In the genomic region with DNA sequence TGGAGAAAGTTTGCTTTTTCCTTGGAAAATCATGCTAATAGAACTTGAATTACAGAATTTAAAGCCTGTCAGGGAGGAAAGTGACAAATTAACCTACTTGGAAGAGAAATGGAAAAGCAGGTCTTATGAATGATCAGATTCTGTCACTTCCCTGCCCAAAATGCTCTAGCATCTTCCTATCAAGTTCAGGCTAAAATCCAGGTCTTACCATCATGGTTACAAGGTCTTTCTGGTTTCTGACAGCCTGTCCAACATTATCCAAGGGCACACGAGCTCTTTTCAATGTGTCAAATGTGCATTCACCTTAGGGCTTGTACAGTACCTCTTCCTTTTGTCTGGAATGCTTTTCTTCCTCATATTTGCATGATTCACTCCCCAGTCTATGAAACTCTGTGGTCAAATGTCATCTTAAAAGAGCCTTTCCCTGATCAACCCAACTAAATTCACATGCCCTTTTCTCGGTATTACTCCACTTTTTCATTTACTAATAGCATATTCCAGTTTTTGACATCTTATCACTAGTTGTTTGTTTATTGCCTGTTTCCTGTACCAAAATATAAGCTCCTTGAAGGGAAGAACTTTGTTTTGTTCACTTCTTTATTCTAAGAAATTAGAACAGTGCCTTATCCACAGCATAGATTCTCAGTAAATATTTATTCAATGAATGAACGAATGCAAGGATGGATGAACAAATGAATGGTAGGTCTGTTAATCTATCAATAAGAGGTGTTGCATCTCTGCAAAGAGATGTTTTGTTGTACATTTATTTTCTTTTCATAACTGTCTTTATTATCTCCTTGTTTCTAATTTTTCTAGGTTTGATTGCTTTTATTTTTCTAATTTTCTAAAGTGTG, we compare ENCODE assay signal across 1 cellular context.
TF ChIP-seq lines count a peak whose summit lies in the region.

No MANE protein-coding gene starts in this region.

TF ChIP-seq in K562, 482 proteins besides CTCF, POLR2A, EP300 and RAD21:
- TF ChIP-seq ZNF324 (CRISPR knock-in tag; IDR thresholded peaks at IDR 0.05) (no peak), HNRNPL (IDR thresholded peaks at IDR 0.05; ENCODE audit: low read depth, low read length) (no peak), ZNF77 (CRISPR knock-in tag; IDR thresholded peaks at IDR 0.05) (no peak), TRIM24 (IDR thresholded peaks at IDR 0.05) (peak in 1 of 2 experiments; percentile 14; a peak in 1 of 4 replicates), BMI1 (IDR thresholded peaks at IDR 0.05; ENCODE audit: low read length) (no peak), TBL1XR1 (IDR thresholded peaks at IDR 0.05; ENCODE audit: low read length in 2 of 2) (no peak), ZNF316 (IDR thresholded peaks at IDR 0.05) (peak; percentile 24; the same call in 1 of the 2 replicates), BDP1 (IDR thresholded peaks at IDR 0.05; ENCODE audit: insufficient read depth, insufficient read length) (no peak), ZSCAN32 (CRISPR knock-in tag; IDR thresholded peaks at IDR 0.05) (no peak), NR2F6 (CRISPR knock-in tag; IDR thresholded peaks at IDR 0.05) (no peak), FOXK2 (conservative IDR thresholded peaks at IDR 0.05 in 1 of 2, IDR thresholded peaks at IDR 0.05 in 1 of 2; ENCODE audit: low read depth in 2 of 2) (no peak), ZNF384 (IDR thresholded peaks at IDR 0.05; ENCODE audit: low read depth, low read length) (no peak), HLTF (IDR thresholded peaks at IDR 0.05) (no peak), ARID2 (IDR thresholded peaks at IDR 0.05) (no peak), NFIC (IDR thresholded peaks at IDR 0.05) (no peak), PHTF2 (CRISPR knock-in tag; IDR thresholded peaks at IDR 0.05) (no peak), ZNF778 (CRISPR knock-in tag; IDR thresholded peaks at IDR 0.05) (no peak), POLR2AphosphoS5 (IDR thresholded peaks at IDR 0.05; ENCODE audit: control insufficient read depth, insufficient read depth, low read depth, low read length) (no peak), MECOM (CRISPR knock-in tag; IDR thresholded peaks at IDR 0.05) (no peak), DACH1 (IDR thresholded peaks at IDR 0.05; ENCODE audit: partially characterized antibody) (no peak), HDAC3 (IDR thresholded peaks at IDR 0.05; ENCODE audit: borderline replicate concordance, partially characterized antibody) (no peak), CBX1 (IDR thresholded peaks at IDR 0.05; ENCODE audit: low read depth) (no peak), ESRRA (IDR thresholded peaks at IDR 0.05; ENCODE audit: borderline replicate concordance, low read depth) (no peak), MXI1 (IDR thresholded peaks at IDR 0.05; ENCODE audit: low read depth, low read length) (no peak), HNRNPUL1 (IDR thresholded peaks at IDR 0.05; ENCODE audit: low read length) (no peak), ZNF174 (CRISPR knock-in tag; IDR thresholded peaks at IDR 0.05) (no peak)
- TF ChIP-seq, protein P1, sequence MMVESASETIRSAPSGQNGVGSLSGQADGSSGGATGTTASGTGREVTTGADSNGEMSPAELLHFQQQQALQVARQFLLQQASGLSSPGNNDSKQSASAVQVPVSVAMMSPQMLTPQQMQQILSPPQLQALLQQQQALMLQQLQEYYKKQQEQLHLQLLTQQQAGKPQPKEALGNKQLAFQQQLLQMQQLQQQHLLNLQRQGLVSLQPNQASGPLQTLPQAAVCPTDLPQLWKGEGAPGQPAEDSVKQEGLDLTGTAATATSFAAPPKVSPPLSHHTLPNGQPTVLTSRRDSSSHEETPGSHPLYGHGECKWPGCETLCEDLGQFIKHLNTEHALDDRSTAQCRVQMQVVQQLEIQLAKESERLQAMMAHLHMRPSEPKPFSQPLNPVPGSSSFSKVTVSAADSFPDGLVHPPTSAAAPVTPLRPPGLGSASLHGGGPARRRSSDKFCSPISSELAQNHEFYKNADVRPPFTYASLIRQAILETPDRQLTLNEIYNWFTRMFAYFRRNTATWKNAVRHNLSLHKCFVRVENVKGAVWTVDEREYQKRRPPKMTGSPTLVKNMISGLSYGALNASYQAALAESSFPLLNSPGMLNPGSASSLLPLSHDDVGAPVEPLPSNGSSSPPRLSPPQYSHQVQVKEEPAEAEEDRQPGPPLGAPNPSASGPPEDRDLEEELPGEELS (CRISPR knock-in tag; IDR thresholded peaks at IDR 0.05; ENCODE audit: borderline replicate concordance) = no peak
- TF ChIP-seq, protein P2, sequence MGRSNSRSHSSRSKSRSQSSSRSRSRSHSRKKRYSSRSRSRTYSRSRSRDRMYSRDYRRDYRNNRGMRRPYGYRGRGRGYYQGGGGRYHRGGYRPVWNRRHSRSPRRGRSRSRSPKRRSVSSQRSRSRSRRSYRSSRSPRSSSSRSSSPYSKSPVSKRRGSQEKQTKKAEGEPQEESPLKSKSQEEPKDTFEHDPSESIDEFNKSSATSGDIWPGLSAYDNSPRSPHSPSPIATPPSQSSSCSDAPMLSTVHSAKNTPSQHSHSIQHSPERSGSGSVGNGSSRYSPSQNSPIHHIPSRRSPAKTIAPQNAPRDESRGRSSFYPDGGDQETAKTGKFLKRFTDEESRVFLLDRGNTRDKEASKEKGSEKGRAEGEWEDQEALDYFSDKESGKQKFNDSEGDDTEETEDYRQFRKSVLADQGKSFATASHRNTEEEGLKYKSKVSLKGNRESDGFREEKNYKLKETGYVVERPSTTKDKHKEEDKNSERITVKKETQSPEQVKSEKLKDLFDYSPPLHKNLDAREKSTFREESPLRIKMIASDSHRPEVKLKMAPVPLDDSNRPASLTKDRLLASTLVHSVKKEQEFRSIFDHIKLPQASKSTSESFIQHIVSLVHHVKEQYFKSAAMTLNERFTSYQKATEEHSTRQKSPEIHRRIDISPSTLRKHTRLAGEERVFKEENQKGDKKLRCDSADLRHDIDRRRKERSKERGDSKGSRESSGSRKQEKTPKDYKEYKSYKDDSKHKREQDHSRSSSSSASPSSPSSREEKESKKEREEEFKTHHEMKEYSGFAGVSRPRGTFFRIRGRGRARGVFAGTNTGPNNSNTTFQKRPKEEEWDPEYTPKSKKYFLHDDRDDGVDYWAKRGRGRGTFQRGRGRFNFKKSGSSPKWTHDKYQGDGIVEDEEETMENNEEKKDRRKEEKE (IDR thresholded peaks at IDR 0.05; ENCODE audit: borderline replicate concordance in 1 of 2, control insufficient read depth in 1 of 2, low read depth in 2 of 2, low read length in 1 of 2) = peak in 1 of 2 experiments; percentile 61; a peak in 1 of 4 replicates
- TF ChIP-seq, protein P3, sequence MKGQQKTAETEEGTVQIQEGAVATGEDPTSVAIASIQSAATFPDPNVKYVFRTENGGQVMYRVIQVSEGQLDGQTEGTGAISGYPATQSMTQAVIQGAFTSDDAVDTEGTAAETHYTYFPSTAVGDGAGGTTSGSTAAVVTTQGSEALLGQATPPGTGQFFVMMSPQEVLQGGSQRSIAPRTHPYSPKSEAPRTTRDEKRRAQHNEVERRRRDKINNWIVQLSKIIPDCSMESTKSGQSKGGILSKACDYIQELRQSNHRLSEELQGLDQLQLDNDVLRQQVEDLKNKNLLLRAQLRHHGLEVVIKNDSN (CRISPR knock-in tag; IDR thresholded peaks at IDR 0.05) = no peak
- TF ChIP-seq, protein P4, sequence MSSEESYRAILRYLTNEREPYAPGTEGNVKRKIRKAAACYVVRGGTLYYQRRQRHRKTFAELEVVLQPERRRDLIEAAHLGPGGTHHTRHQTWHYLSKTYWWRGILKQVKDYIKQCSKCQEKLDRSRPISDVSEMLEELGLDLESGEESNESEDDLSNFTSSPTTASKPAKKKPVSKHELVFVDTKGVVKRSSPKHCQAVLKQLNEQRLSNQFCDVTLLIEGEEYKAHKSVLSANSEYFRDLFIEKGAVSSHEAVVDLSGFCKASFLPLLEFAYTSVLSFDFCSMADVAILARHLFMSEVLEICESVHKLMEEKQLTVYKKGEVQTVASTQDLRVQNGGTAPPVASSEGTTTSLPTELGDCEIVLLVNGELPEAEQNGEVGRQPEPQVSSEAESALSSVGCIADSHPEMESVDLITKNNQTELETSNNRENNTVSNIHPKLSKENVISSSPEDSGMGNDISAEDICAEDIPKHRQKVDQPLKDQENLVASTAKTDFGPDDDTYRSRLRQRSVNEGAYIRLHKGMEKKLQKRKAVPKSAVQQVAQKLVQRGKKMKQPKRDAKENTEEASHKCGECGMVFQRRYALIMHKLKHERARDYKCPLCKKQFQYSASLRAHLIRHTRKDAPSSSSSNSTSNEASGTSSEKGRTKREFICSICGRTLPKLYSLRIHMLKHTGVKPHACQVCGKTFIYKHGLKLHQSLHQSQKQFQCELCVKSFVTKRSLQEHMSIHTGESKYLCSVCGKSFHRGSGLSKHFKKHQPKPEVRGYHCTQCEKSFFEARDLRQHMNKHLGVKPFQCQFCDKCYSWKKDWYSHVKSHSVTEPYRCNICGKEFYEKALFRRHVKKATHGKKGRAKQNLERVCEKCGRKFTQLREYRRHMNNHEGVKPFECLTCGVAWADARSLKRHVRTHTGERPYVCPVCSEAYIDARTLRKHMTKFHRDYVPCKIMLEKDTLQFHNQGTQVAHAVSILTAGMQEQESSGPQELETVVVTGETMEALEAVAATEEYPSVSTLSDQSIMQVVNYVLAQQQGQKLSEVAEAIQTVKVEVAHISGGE (CRISPR knock-in tag; IDR thresholded peaks at IDR 0.05) = peak in 1 of 3 experiments; percentile 54; a peak in 2 of 6 replicates
- TF ChIP-seq, protein P5, sequence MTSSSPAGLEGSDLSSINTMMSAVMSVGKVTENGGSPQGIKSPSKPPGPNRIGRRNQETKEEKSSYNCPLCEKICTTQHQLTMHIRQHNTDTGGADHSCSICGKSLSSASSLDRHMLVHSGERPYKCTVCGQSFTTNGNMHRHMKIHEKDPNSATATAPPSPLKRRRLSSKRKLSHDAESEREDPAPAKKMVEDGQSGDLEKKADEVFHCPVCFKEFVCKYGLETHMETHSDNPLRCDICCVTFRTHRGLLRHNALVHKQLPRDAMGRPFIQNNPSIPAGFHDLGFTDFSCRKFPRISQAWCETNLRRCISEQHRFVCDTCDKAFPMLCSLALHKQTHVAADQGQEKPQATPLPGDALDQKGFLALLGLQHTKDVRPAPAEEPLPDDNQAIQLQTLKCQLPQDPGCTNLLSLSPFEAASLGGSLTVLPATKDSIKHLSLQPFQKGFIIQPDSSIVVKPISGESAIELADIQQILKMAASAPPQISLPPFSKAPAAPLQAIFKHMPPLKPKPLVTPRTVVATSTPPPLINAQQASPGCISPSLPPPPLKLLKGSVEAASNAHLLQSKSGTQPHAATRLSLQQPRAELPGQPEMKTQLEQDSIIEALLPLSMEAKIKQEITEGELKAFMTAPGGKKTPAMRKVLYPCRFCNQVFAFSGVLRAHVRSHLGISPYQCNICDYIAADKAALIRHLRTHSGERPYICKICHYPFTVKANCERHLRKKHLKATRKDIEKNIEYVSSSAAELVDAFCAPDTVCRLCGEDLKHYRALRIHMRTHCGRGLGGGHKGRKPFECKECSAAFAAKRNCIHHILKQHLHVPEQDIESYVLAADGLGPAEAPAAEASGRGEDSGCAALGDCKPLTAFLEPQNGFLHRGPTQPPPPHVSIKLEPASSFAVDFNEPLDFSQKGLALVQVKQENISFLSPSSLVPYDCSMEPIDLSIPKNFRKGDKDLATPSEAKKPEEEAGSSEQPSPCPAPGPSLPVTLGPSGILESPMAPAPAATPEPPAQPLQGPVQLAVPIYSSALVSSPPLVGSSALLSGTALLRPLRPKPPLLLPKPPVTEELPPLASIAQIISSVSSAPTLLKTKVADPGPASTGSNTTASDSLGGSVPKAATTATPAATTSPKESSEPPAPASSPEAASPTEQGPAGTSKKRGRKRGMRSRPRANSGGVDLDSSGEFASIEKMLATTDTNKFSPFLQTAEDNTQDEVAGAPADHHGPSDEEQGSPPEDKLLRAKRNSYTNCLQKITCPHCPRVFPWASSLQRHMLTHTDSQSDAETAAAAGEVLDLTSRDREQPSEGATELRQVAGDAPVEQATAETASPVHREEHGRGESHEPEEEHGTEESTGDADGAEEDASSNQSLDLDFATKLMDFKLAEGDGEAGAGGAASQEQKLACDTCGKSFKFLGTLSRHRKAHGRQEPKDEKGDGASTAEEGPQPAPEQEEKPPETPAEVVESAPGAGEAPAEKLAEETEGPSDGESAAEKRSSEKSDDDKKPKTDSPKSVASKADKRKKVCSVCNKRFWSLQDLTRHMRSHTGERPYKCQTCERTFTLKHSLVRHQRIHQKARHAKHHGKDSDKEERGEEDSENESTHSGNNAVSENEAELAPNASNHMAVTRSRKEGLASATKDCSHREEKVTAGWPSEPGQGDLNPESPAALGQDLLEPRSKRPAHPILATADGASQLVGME (CRISPR knock-in tag; IDR thresholded peaks at IDR 0.05) = no peak
- TF ChIP-seq, protein P6, sequence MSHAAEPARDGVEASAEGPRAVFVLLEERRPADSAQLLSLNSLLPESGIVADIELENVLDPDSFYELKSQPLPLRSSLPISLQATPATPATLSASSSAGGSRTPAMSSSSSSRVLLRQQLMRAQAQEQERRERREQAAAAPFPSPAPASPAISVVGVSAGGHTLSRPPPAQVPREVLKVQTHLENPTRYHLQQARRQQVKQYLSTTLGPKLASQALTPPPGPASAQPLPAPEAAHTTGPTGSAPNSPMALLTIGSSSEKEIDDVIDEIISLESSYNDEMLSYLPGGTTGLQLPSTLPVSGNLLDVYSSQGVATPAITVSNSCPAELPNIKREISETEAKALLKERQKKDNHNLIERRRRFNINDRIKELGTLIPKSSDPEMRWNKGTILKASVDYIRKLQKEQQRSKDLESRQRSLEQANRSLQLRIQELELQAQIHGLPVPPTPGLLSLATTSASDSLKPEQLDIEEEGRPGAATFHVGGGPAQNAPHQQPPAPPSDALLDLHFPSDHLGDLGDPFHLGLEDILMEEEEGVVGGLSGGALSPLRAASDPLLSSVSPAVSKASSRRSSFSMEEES (CRISPR knock-in tag; IDR thresholded peaks at IDR 0.05) = no peak
TF ChIP-seq in K562: peak in this region for 4.
